In genomic region chr19:709965-710714, GRCh38 we compare ENCODE assay signal across 1 cellular context.
TF ChIP-seq lines count a peak whose summit lies in the region.

No MANE protein-coding gene starts in this region.

TF ChIP-seq in IMR-90, 13 proteins besides CTCF, POLR2A, EP300 and RAD21 (continued from another document):
- TF ChIP-seq ELK1 (IDR thresholded peaks at IDR 0.05; ENCODE audit: borderline replicate concordance, low read depth, low read length) (no peak), MXI1 (IDR thresholded peaks at IDR 0.05; ENCODE audit: borderline replicate concordance, low read depth, low read length) (no peak), BHLHE40 (IDR thresholded peaks at IDR 0.05; ENCODE audit: low read depth, low read length) (no peak), SMC3 (IDR thresholded peaks at IDR 0.05; ENCODE audit: low read depth, low read length) (no peak), FOS (IDR thresholded peaks at IDR 0.05; ENCODE audit: low read depth, low read length) (no peak), NFE2L2 (IDR thresholded peaks at IDR 0.05; ENCODE audit: low read depth, low read length) (no peak), CEBPB (IDR thresholded peaks at IDR 0.05; ENCODE audit: low read depth, low read length) (no peak), CHD1 (IDR thresholded peaks at IDR 0.05; ENCODE audit: low read depth, low read length) (no peak), USF2 (IDR thresholded peaks at IDR 0.05; ENCODE audit: low read depth, low read length) (no peak), RFX5 (IDR thresholded peaks at IDR 0.05; ENCODE audit: low read depth, low read length) (no peak), MAZ (IDR thresholded peaks at IDR 0.05; ENCODE audit: borderline replicate concordance, low read depth, low read length) (no peak), RCOR1 (IDR thresholded peaks at IDR 0.05; ENCODE audit: insufficient replicate concordance, low read length) (no peak)
